In genomic region chr7:15612205-15612604, GRCh38 we compare ENCODE assay signal across 1 cellular context.
TF ChIP-seq lines count a peak whose summit lies in the region.

No MANE protein-coding gene starts in this region.

TF ChIP-seq in SK-N-SH, 30 proteins besides CTCF, POLR2A, EP300 and RAD21 (continued from another document):
- TF ChIP-seq REST (IDR thresholded peaks at IDR 0.05; ENCODE audit: low read depth, low read length) (no peak), MEF2A (IDR thresholded peaks at IDR 0.05; ENCODE audit: borderline replicate concordance, low read depth) (no peak), CHD2 (IDR thresholded peaks at IDR 0.05; ENCODE audit: low read length, partially characterized antibody) (no peak), FOSL2 (IDR thresholded peaks at IDR 0.05; ENCODE audit: borderline replicate concordance, low read depth) (no peak), GABPA (IDR thresholded peaks at IDR 0.05; ENCODE audit: low read depth) (no peak), SIN3A (IDR thresholded peaks at IDR 0.05; ENCODE audit: borderline replicate concordance, low read depth, low read length) (no peak), RFX5 (IDR thresholded peaks at IDR 0.05; ENCODE audit: low read length) (no peak), SMC3 (IDR thresholded peaks at IDR 0.05; ENCODE audit: low read depth, low read length) (no peak), FOXJ3 (CRISPR knock-in tag; IDR thresholded peaks at IDR 0.05) (no peak), RXRA (IDR thresholded peaks at IDR 0.05; ENCODE audit: borderline replicate concordance, low read depth) (no peak), MAX (IDR thresholded peaks at IDR 0.05; ENCODE audit: low read depth) (no peak), TEAD4 (IDR thresholded peaks at IDR 0.05; ENCODE audit: borderline replicate concordance, insufficient read depth) (no peak), USF1 (IDR thresholded peaks at IDR 0.05; ENCODE audit: borderline replicate concordance, low read depth) (no peak), NFIC (IDR thresholded peaks at IDR 0.05; ENCODE audit: borderline replicate concordance) (no peak)
